In genomic region chr2:69310267-69310666, GRCh38 we compare ENCODE assay signal across 13 cellular contexts.
DNase-seq lines count a peak whose midpoint lies in the region; ATAC-seq and TF ChIP-seq lines count a peak whose summit lies in the region.
"Had no signal": no experiment of that assay in that cellular context is flagged by ENCODE, and none has a peak within 500 bp of the region (broad histone marks: within the 10 kb centered on the region; RNA-seq: fewer than 3 reads in every experiment).

No MANE protein-coding gene starts in this region.

- TF ChIP-seq EP300 in gastroesophageal sphincter (IDR thresholded peaks at IDR 0.05), result no peak

- H3K4me3 Mint-ChIP-seq in type B pancreatic cell, result no peak overlapping the region
- H3K4me3 Mint-ChIP-seq: activated CD8-positive, alpha-beta memory T cell treated with anti-CD3 and anti-CD28 coated beads, Interleukin-2, amount 10 ng/mL, durations not matched to agents 7 days and 5 days; activated naive CD4-positive, alpha-beta T cell treated with anti-CD3 and anti-CD28 coated beads, Interleukin-2, amount 50 U/mL, for 24 hours had no signal

- no TSS peak for BruUV-seq in mammary epithelial cell (replicated peaks; lab: Mats Ljungman, UMichigan)

- dilution Hi-C loops in mammary epithelial cell (cut with HindIII; ENCODE audit: low sequenced_read_pairs), result loop anchor here (5.0 kb wide), 1 partner anchor 288 kb away; no protein-coding TSS in a partner anchor

- peaks cover 8% of the 10 kb centered on the region for H3K9me3 Mint-ChIP-seq in type B pancreatic cell
- H3K9me3 Mint-ChIP-seq in activated naive CD4-positive, alpha-beta T cell treated with anti-CD3 and anti-CD28 coated beads, Interleukin-2, amount 50 U/mL, for 72 hours, result no peaks in the 10 kb centered on the region
- H3K9me3 Mint-ChIP-seq: activated naive CD4-positive, alpha-beta T cell treated with anti-CD3 and anti-CD28 coated beads, Interleukin-2, amount 50 U/mL, for 24 hours had no signal

- H3K4me3 ChIP-seq in breast epithelium (no peak overlapping the region), mammary epithelial cell (replicated peaks in 1 of 3; ENCODE audit: insufficient read depth in 1 of 3, low read depth in 2 of 3, low read length in 3 of 3) (no peak overlapping the region), gastroesophageal sphincter (no peak overlapping the region), parathyroid adenoma (ENCODE audit: low read depth, low read length) (no peak overlapping the region)

- TF ChIP-seq POLR2A in breast epithelium (IDR thresholded peaks at IDR 0.05) (no peak), gastroesophageal sphincter (IDR thresholded peaks at IDR 0.05) (no peak)

- H3K27me3 Mint-ChIP-seq in type B pancreatic cell, result peaks cover 26% of the 10 kb centered on the region

- H2AFZ ChIP-seq in mammary epithelial cell (ENCODE audit: low read depth, low read length) (no peak overlapping the region), parathyroid adenoma (no peak overlapping the region)

- peaks cover 4 to 26% of the 10 kb centered on the region in 2 donors for H3K4me1 ChIP-seq in breast epithelium
- peaks cover 19% of the 10 kb centered on the region for H3K4me1 ChIP-seq in mammary epithelial cell (ENCODE audit: insufficient read depth, low read length)
- H3K4me1 ChIP-seq in gastroesophageal sphincter, result peaks cover 3 to 65% (median 42%) of the 10 kb centered on the region in 3 donors
- peaks cover 14% of the 10 kb centered on the region for H3K4me1 ChIP-seq in parathyroid adenoma
- H3K4me1 ChIP-seq: foreskin keratinocyte had no signal

- H3K36me3 ChIP-seq in breast epithelium (no peaks in the 10 kb centered on the region), mammary epithelial cell (ENCODE audit: insufficient read depth, low read length) (no peaks in the 10 kb centered on the region), gastroesophageal sphincter (no peaks in the 10 kb centered on the region), parathyroid adenoma (ENCODE audit: control insufficient read depth, insufficient read depth, low read length) (no peaks in the 10 kb centered on the region)

- intact Hi-C loops in breast epithelium (cut with DNase I; ENCODE audit: low total_unique reads), result no loop called here
- intact Hi-C loops in mammary epithelial cell (cut with micrococcal nuclease), result no loop called here

- H3K4me1 Mint-ChIP-seq in type B pancreatic cell (ENCODE audit: unreplicated experiment), result peaks cover 19% of the 10 kb centered on the region

- 85% methylated on average over 8 of the region's 12 CpGs for WGBS in mammary epithelial cell (ENCODE audit: low coverage, missing lambda C conversion rate)
- 20% methylated on average over 1 of the region's 12 CpGs; no CpG with 5 or more reads in 1 of the 2 donors for WGBS in gastroesophageal sphincter (ENCODE audit: low coverage in 1 of 2), 2 donors

- H3K9me3 ChIP-seq in breast epithelium (no peaks in the 10 kb centered on the region), mammary epithelial cell (replicated peaks; ENCODE audit: insufficient read depth, low read length) (no peaks in the 10 kb centered on the region), gastroesophageal sphincter (no peaks in the 10 kb centered on the region), parathyroid adenoma (ENCODE audit: control insufficient read depth, low read length) (no peaks in the 10 kb centered on the region)

- peak overlapping the region; percentile 95 for H3K27ac Mint-ChIP-seq in type B pancreatic cell
- no peak overlapping the region for H3K27ac Mint-ChIP-seq in activated naive CD4-positive, alpha-beta T cell treated with anti-CD3 and anti-CD28 coated beads, Interleukin-2, amount 50 U/mL, for 72 hours
- H3K27ac Mint-ChIP-seq: activated CD8-positive, alpha-beta memory T cell treated with anti-CD3 and anti-CD28 coated beads, Interleukin-2, amount 10 ng/mL, durations not matched to agents 7 days and 5 days; activated naive CD4-positive, alpha-beta T cell treated with anti-CD3 and anti-CD28 coated beads, Interleukin-2, amount 50 U/mL, for 24 hours had no signal

- H4K20me1 ChIP-seq in mammary epithelial cell (ENCODE audit: insufficient read depth, low read length), result no peaks in the 10 kb centered on the region

- H3K9ac ChIP-seq in mammary epithelial cell (ENCODE audit: insufficient read depth, low read length) (no peak overlapping the region), parathyroid adenoma (no peak overlapping the region)

- ATAC-seq in gastroesophageal sphincter, result no peak
- no peak for ATAC-seq in activated naive CD4-positive, alpha-beta T cell treated with anti-CD3 and anti-CD28 coated beads, Interleukin-2, amount 50 U/mL, for 72 hours
- ATAC-seq in esophagus mucosa, result no peak
- ATAC-seq: activated CD8-positive, alpha-beta memory T cell treated with anti-CD3 and anti-CD28 coated beads, Interleukin-2, amount 10 ng/mL, durations not matched to agents 7 days and 5 days had no signal

- DNase-seq in breast epithelium (ENCODE audit: low spot score in 2 of 2) (no peak), mammary epithelial cell (no peak), type B pancreatic cell (ENCODE audit: extremely low spot score, unreplicated experiment) (no peak), NCI-H526 treated with DMSO at 0.1 percent for 48 hours (lab: John Stamatoyannopoulos, UW) (no peak)
- DNase-seq in activated naive CD4-positive, alpha-beta T cell treated with anti-CD3 and anti-CD28 coated beads, Interleukin-2, amount 50 U/mL, for 72 hours (ENCODE audit: low spot score in 2 of 2), result no peak
- DNase-seq: activated CD8-positive, alpha-beta memory T cell treated with anti-CD3 and anti-CD28 coated beads, Interleukin-2, amount 10 ng/mL, durations not matched to agents 7 days and 5 days; NCI-H1048 had no signal

- H3K27me3 ChIP-seq in breast epithelium (no peaks in the 10 kb centered on the region), mammary epithelial cell (ENCODE audit: insufficient read depth, low read length) (no peaks in the 10 kb centered on the region), gastroesophageal sphincter (no peaks in the 10 kb centered on the region), parathyroid adenoma (ENCODE audit: control insufficient read depth, insufficient read depth, low read length) (no peaks in the 10 kb centered on the region)
- H3K27me3 ChIP-seq: foreskin keratinocyte had no signal

- in situ Hi-C loops in mammary epithelial cell (cut with MboI; ENCODE audit: low sequenced_read_pairs in 2 of 2), result no loop called here

- H3K27ac ChIP-seq in breast epithelium, result peak overlapping the region; percentile 88 to 91
- no peak overlapping the region for H3K27ac ChIP-seq in mammary epithelial cell (ENCODE audit: insufficient read depth, low read depth, low read length)
- peak overlapping the region; percentile 58 to 94 (median 90) for H3K27ac ChIP-seq in gastroesophageal sphincter
- H3K27ac ChIP-seq in parathyroid adenoma, result peak overlapping the region; percentile 72
- H3K27ac ChIP-seq: 22Rv1, foreskin keratinocyte had no signal

- H3K36me3 Mint-ChIP-seq in type B pancreatic cell, result peaks cover 8% of the 10 kb centered on the region
- H3K36me3 Mint-ChIP-seq in activated naive CD4-positive, alpha-beta T cell treated with anti-CD3 and anti-CD28 coated beads, Interleukin-2, amount 50 U/mL, for 72 hours, result peaks cover 0 to 8% of the 10 kb centered on the region in 2 donors
- H3K36me3 Mint-ChIP-seq: activated CD8-positive, alpha-beta memory T cell treated with anti-CD3 and anti-CD28 coated beads, Interleukin-2, amount 10 ng/mL, durations not matched to agents 7 days and 5 days had no signal

- H3K4me2 ChIP-seq in mammary epithelial cell (ENCODE audit: insufficient read depth, low read depth, low read length) (no peak overlapping the region), parathyroid adenoma (ENCODE audit: low read length) (no peak overlapping the region)

- CTCF ChIA-PET in mammary epithelial cell (lab: Charles Lee; ENCODE audit: low non-redundant PET), result no interaction called here

- TF ChIP-seq CTCF in breast epithelium (IDR thresholded peaks at IDR 0.05) (no peak), mammary epithelial cell (conservative IDR thresholded peaks at IDR 0.05 in 1 of 2, IDR thresholded peaks at IDR 0.05 in 1 of 2; ENCODE audit: extremely low read depth in 1 of 2, insufficient read depth in 1 of 2, low read depth in 1 of 2, low read length in 2 of 2) (no peak), gastroesophageal sphincter (IDR thresholded peaks at IDR 0.05) (no peak), parathyroid adenoma (IDR thresholded peaks at IDR 0.05) (no peak), type B pancreatic cell (conservative IDR thresholded peaks at IDR 0.05) (no peak)

- H3K79me2 ChIP-seq in mammary epithelial cell (ENCODE audit: insufficient read depth, low read length), result no peaks in the 10 kb centered on the region
- H3K79me2 ChIP-seq in parathyroid adenoma, result no peaks in the 10 kb centered on the region
